Comparison of ENCODE assay signal across 1 cellular context in genomic region chr16:65429504-65430149, GRCh38.
TF ChIP-seq lines count a peak whose summit lies in the region.

No MANE protein-coding gene starts in this region.

TF ChIP-seq in GM23338, 12 proteins besides CTCF, POLR2A, EP300 and RAD21 (continued from another document):
- TF ChIP-seq REST (IDR thresholded peaks at IDR 0.05; ENCODE audit: unreplicated experiment) = no peak
- TF ChIP-seq ZNF462 (CRISPR knock-in tag; IDR thresholded peaks at IDR 0.05) = no peak
- no peak for TF ChIP-seq POLR2AphosphoS5 (IDR thresholded peaks at IDR 0.05; ENCODE audit: low read depth)
- TF ChIP-seq STAT1 (IDR thresholded peaks at IDR 0.05; ENCODE audit: unreplicated experiment) = no peak
- no peak for TF ChIP-seq ETS1 (IDR thresholded peaks at IDR 0.05)
- TF ChIP-seq EZH2phosphoT487 (IDR thresholded peaks at IDR 0.05; ENCODE audit: unreplicated experiment) = no peak
- no peak for TF ChIP-seq ZNF114 (CRISPR knock-in tag; IDR thresholded peaks at IDR 0.05)
- TF ChIP-seq ZNF331 (CRISPR knock-in tag; IDR thresholded peaks at IDR 0.05; ENCODE audit: low read depth) = no peak
- TF ChIP-seq EZH2 (IDR thresholded peaks at IDR 0.05; ENCODE audit: low read depth, unreplicated experiment) = no peak
- no peak for TF ChIP-seq NANOG (IDR thresholded peaks at IDR 0.05; ENCODE audit: borderline replicate concordance)
